Comparison of ENCODE assay signal across 8 cellular contexts in genomic region chr18:48945953-48946217, GRCh38. TPM values are rescaled to one million over a fixed set of nuclear protein-coding genes. Genes with fewer than 3 reads are reported as not detected.
DNase-seq lines count a peak whose midpoint lies in the region; ATAC-seq and TF ChIP-seq lines count a peak whose summit lies in the region.

No MANE protein-coding gene starts in this region.

- H3K4me3 Mint-ChIP-seq in GM23338: peak overlapping the region; percentile 98; the same call in 2 of the 3 replicates

- H3K36me3 ChIP-seq in GM23338 (ENCODE audit: insufficient read depth) (no peaks in the 10 kb centered on the region; the same call in 1 of the 2 replicates), Panc1 (ENCODE audit: control insufficient read depth, insufficient read depth, low read length) (peaks cover 4% of the 10 kb centered on the region; the same call in 1 of the 2 replicates), skeletal muscle satellite cell (ENCODE audit: insufficient read depth, low read length) (peaks cover 84% of the 10 kb centered on the region), WERI-Rb-1 (peaks cover 85% of the 10 kb centered on the region)

- peaks cover 98% of the 10 kb centered on the region for H3K79me2 ChIP-seq in GM23338 (replicated peaks; ENCODE audit: insufficient read depth)

- peaks cover 86% of the 10 kb centered on the region for H3K36me3 Mint-ChIP-seq in GM23338 (ENCODE audit: low read depth)

- CTCF ChIA-PET in Panc1 (lab: Charles Lee): no interaction called here

- no peaks in the 10 kb centered on the region for H3K9me2 ChIP-seq in GM23338 (ENCODE audit: insufficient read depth)

- H3K4me3 ChIP-seq in GM23338 (peak overlapping the region; percentile 98; the same call in 1 of the 2 replicates), Panc1 (ENCODE audit: low read depth in 2 of 2, low read length in 2 of 2) (peak overlapping the region; percentile 81 to 94; a peak in 3 of 4 replicates), fibroblast of the aortic adventitia (ENCODE audit: low read depth, low read length) (peak overlapping the region; percentile 91), skeletal muscle satellite cell (ENCODE audit: low read length) (peak overlapping the region; percentile 84), WERI-Rb-1 (ENCODE audit: low read depth, low read length) (no peak overlapping the region)

- intact Hi-C loops in Panc1 (cut with micrococcal nuclease; ENCODE audit: unreplicated experiment): loop anchor here (10.0 kb wide), 1 partner anchor 271 kb away; no protein-coding TSS in a partner anchor

- H3K4me2 ChIP-seq in GM23338 (peak overlapping the region; percentile 100), skeletal muscle satellite cell (ENCODE audit: low read length) (peak overlapping the region; percentile 97)

- peaks cover 73% of the 10 kb centered on the region for H3K4me1 ChIP-seq in GM23338 (ENCODE audit: insufficient read depth)
- H3K4me1 ChIP-seq in Panc1 (ENCODE audit: control insufficient read depth, insufficient read depth, low read length): peaks cover 56% of the 10 kb centered on the region
- peaks cover 61% of the 10 kb centered on the region for H3K4me1 ChIP-seq in skeletal muscle satellite cell (ENCODE audit: control insufficient read depth, insufficient read depth, low read length)

- DNase-seq in GM23338 (ENCODE audit: low spot score) (no peak), Panc1 (ENCODE audit: low read depth, low spot score) (no peak), fibroblast of the aortic adventitia (ENCODE audit: low read depth) (no peak), WERI-Rb-1 (no peak), NOMO-1 treated with DMSO at 0.1 percent for 48 hours (lab: John Stamatoyannopoulos, UW; ENCODE audit: unreplicated experiment) (no peak), NCI-H2081 treated with DMSO at 0.1 percent for 48 hours (lab: John Stamatoyannopoulos, UW) (no peak)

- H3K4me1 Mint-ChIP-seq in GM23338: peaks cover 75% of the 10 kb centered on the region

- H3K27me3 Mint-ChIP-seq in GM23338 (ENCODE audit: insufficient read depth, low read depth, poor library complexity): peaks cover 22% of the 10 kb centered on the region

- in situ Hi-C loops in Panc1 (cut with HindIII; ENCODE audit: low pct_unique_long_range_greater_than_20kb, low sequenced_read_pairs): no loop called here

- no peak overlapping the region for H3K27ac Mint-ChIP-seq in GM23338

- H3K9ac ChIP-seq in skeletal muscle satellite cell (ENCODE audit: low read depth, low read length): peak overlapping the region; percentile 95

- H2AFZ ChIP-seq in GM23338: no peak overlapping the region

- BruUV-seq in Panc1 (replicated peaks; lab: Mats Ljungman, UMichigan): no TSS peak

- H3K9me3 Mint-ChIP-seq in GM23338: peaks cover 2% of the 10 kb centered on the region; the same call in 1 of the 3 replicates

- ATAC-seq in GM23338: no peak
- no peak for ATAC-seq in Panc1
- no peak for ATAC-seq in activated CD4-positive, CD25-positive, alpha-beta regulatory T cell treated with anti-CD3 and anti-CD28 coated beads, Interleukin-2, amount 50 U/mL, for 24 hours

- H3K9me3 ChIP-seq in Panc1 (ENCODE audit: control insufficient read depth, insufficient read depth, low read depth, low read length) (no peaks in the 10 kb centered on the region), skeletal muscle satellite cell (replicated peaks; ENCODE audit: low read length) (no peaks in the 10 kb centered on the region), WERI-Rb-1 (ENCODE audit: severe bottlenecking) (no peaks in the 10 kb centered on the region)

- H4K20me1 ChIP-seq in GM23338 (replicated peaks; ENCODE audit: insufficient read depth): peaks cover 83% of the 10 kb centered on the region

- H3F3A ChIP-seq in GM23338 (replicated peaks; ENCODE audit: low read depth): peaks cover 20% of the 10 kb centered on the region

- TF ChIP-seq CTCF in GM23338 (conservative IDR thresholded peaks at IDR 0.05; ENCODE audit: low read depth in 2 of 2): no peak
- no peak for TF ChIP-seq CTCF in Panc1 (IDR thresholded peaks at IDR 0.05)
- no peak for TF ChIP-seq CTCF in fibroblast of the aortic adventitia (IDR thresholded peaks at IDR 0.05; ENCODE audit: insufficient read depth, low read length)
- no peak for TF ChIP-seq CTCF in WERI-Rb-1 (IDR thresholded peaks at IDR 0.05; ENCODE audit: low read depth, low read length)

- H3K27me3 ChIP-seq in GM23338 (ENCODE audit: insufficient read depth) (peaks cover 15% of the 10 kb centered on the region), Panc1 (ENCODE audit: control insufficient read depth, insufficient read depth, low read length) (no peaks in the 10 kb centered on the region), skeletal muscle satellite cell (ENCODE audit: control insufficient read depth, insufficient read depth, low read length) (no peaks in the 10 kb centered on the region), WERI-Rb-1 (ENCODE audit: insufficient read depth, low read depth, severe bottlenecking) (no peaks in the 10 kb centered on the region)

- H3K27ac ChIP-seq in GM23338 (ENCODE audit: low read depth) (no peak overlapping the region), Panc1 (ENCODE audit: low read length) (peak overlapping the region; percentile 90), WERI-Rb-1 (no peak overlapping the region)

- POLR2A ChIA-PET in Panc1 (lab: Charles Lee): no interaction called here

TF ChIP-seq in GM23338, 12 proteins besides CTCF, POLR2A, EP300 and RAD21:
- TF ChIP-seq STAT1 (IDR thresholded peaks at IDR 0.05; ENCODE audit: unreplicated experiment): no peak
- no peak for TF ChIP-seq EZH2phosphoT487 (IDR thresholded peaks at IDR 0.05; ENCODE audit: unreplicated experiment)
- TF ChIP-seq ZNF114 (CRISPR knock-in tag; IDR thresholded peaks at IDR 0.05): no peak
- no peak for TF ChIP-seq EZH2 (IDR thresholded peaks at IDR 0.05; ENCODE audit: low read depth, unreplicated experiment)

RNA-seq across cellular contexts. Expression of gene SMAD7, which starts 4.9 kb away (rescaled TPM):
- 28.8 and 29.8 TPM in 2 replicates for total RNA-seq in GM23338 (2014; rRNA removed; shearing (Covaris generic))
- polyA plus RNA-seq in GM23338 (2016; fragmentation: Nextera tagmentation; extraction: Ambion mirVana): 11.8 and 12.0 TPM in 2 replicates
- total RNA-seq in Panc1 (2021; ENCODE audit: unreplicated experiment) (21.3 TPM), fibroblast of the aortic adventitia (ENCODE audit: low replicate concordance) (10.5 and 27.2 TPM in 2 replicates)
- polyA plus RNA-seq in Panc1 (2012; ENCODE audit: insufficient read length): 14.5 TPM
- total RNA-seq in skeletal muscle satellite cell (2012; rRNA removed): 4.8 and 7.6 TPM in 2 replicates
